Comparison of ENCODE assay signal across 20 cellular contexts in genomic region chr11:28739489-28740280, GRCh38.
"Had no signal": no experiment of that assay in that cellular context is flagged by ENCODE, and none has a peak within 500 bp of the region (broad histone marks: within the 10 kb centered on the region; RNA-seq: fewer than 3 reads in every experiment).

No MANE protein-coding gene starts in this region.

- H3K27ac ChIP-seq: adrenal gland, breast epithelium, esophagus muscularis mucosa, heart right ventricle, thoracic aorta, upper lobe of left lung had no signal

- H3K27me3 ChIP-seq: adrenal gland, breast epithelium, esophagus muscularis mucosa, heart right ventricle, upper lobe of left lung had no signal

- DNase-seq: activated CD4-positive, alpha-beta T cell treated with anti-CD3 and anti-CD28 coated beads for 36 hours; activated CD4-positive, alpha-beta T cell treated with anti-CD3 and anti-CD28 coated beads, Interleukin-2, amount 50 U/mL, for 48 hours; activated gamma-delta T cell treated with Interleukin-2 at 50 U/mL for 16 hours; activated T-cell treated with anti-CD3 and anti-CD28 coated beads for 4 hours; adrenal gland; cortex of kidney; effector CD4-positive, alpha-beta T cell; heart right ventricle; immature natural killer cell; kidney glomerular epithelial cell; midbrain; occipital lobe; posterior cingulate gyrus; stimulated activated naive B cell treated with anti-CD40 and anti-IgM and Interleukin-4, amounts not matched to agents 10 μg/mL and 1 μg/mL and 100 μg/mL, for 72 hours; upper lobe of left lung had no signal

- H3K9me3 ChIP-seq: adrenal gland, breast epithelium, esophagus muscularis mucosa, heart right ventricle, thoracic aorta, upper lobe of left lung had no signal

- H3K36me3 ChIP-seq: adrenal gland, breast epithelium, esophagus muscularis mucosa, heart right ventricle, thoracic aorta, upper lobe of left lung had no signal

- H3K4me1 ChIP-seq: adrenal gland, breast epithelium, heart right ventricle, upper lobe of left lung had no signal

- H3K4me3 ChIP-seq: adrenal gland, breast epithelium, esophagus muscularis mucosa, heart right ventricle, thoracic aorta, upper lobe of left lung had no signal

- FAIRE-seq: TTC549 had no signal

- ATAC-seq: activated CD4-positive, alpha-beta T cell treated with anti-CD3 and anti-CD28 coated beads for 36 hours; activated naive CD4-positive, alpha-beta T cell treated with anti-CD3 and anti-CD28 coated beads, Interleukin-2, amount 50 U/mL, for 72 hours; heart right ventricle; stimulated activated naive B cell treated with anti-CD40 and anti-IgM and Interleukin-4, amounts not matched to agents 10 μg/mL and 1 μg/mL and 100 μg/mL, for 72 hours had no signal
